ENCODE assay signal across 8 cellular contexts in the genomic region with DNA sequence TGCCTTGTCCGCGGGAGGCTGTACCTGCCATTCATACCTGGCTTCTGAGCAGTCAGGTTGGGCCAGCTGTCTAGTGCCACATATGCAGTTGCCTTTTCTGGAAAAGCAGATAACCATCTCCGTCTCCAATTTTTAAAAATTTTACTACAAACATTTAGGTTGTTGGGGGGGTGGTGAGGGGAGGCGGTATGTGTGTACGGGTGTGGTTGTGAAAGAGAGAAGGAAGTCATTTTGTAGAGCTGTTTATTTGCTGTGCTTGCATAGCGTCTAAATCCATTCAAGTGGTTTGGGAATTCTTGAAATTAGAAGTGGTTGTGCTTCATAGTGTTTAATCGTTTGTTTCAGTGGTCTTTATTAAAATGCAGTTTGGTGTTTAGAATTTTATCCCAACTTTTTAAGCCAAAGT. TPM values are rescaled to one million over a fixed set of nuclear protein-coding genes. Genes with fewer than 3 reads are reported as not detected.
DNase-seq lines count a peak whose midpoint lies in the region; ATAC-seq and TF ChIP-seq lines count a peak whose summit lies in the region.

No MANE protein-coding gene starts in this region.

- no peak for TF ChIP-seq CTCF in OCI-LY3 (IDR thresholded peaks at IDR 0.05; ENCODE audit: low read depth, low read length)
- no peak for TF ChIP-seq CTCF in GM13976 (IDR thresholded peaks at IDR 0.05; ENCODE audit: borderline replicate concordance, control extremely low read depth, extremely low read depth, insufficient read depth, missing control alignments)

- H3K27me3 Mint-ChIP-seq in effector memory CD8-positive, alpha-beta T cell: peaks cover 69 to 86% of the 10 kb centered on the region in 2 donors
- peaks cover 58 to 81% (median 75%) of the 10 kb centered on the region in 5 donors for H3K27me3 Mint-ChIP-seq in naive thymus-derived CD4-positive, alpha-beta T cell

- H2AFZ ChIP-seq in OCI-LY3 (ENCODE audit: low read depth, low read length): 0 out of 2 replicates have a peak overlapping the region, but pooled peaks have one; percentile 46

- peaks cover 12% of the 10 kb centered on the region for H4K20me1 ChIP-seq in OCI-LY3 (ENCODE audit: insufficient read depth, low read length)

- peaks cover 63% of the 10 kb centered on the region for H3K79me2 ChIP-seq in OCI-LY3 (ENCODE audit: low read length)

- H3K4me1 ChIP-seq in OCI-LY3 (ENCODE audit: low read length): peaks cover 15% of the 10 kb centered on the region
- H3K4me1 ChIP-seq in naive thymus-derived CD4-positive, alpha-beta T cell (ENCODE audit: control insufficient read depth in 2 of 2, insufficient read depth in 2 of 2, low read length in 2 of 2): no peaks in the 10 kb centered on the region

- no peaks in the 10 kb centered on the region for H3K27me3 ChIP-seq in OCI-LY3 (ENCODE audit: low read depth, low read length)
- H3K27me3 ChIP-seq in naive thymus-derived CD4-positive, alpha-beta T cell (ENCODE audit: control insufficient read depth in 2 of 2, insufficient read depth in 2 of 2, low read length in 2 of 2): peaks cover 7 to 24% of the 10 kb centered on the region in 2 donors

- peak overlapping the region; percentile 71 to 73 for H3K4me3 Mint-ChIP-seq in effector memory CD8-positive, alpha-beta T cell
- peak overlapping the region; percentile 82 to 90 (median 84) for H3K4me3 Mint-ChIP-seq in naive thymus-derived CD4-positive, alpha-beta T cell

- H3K27ac ChIP-seq in OCI-LY3 (ENCODE audit: low read length): peak overlapping the region; percentile 81
- no peak overlapping the region for H3K27ac ChIP-seq in naive thymus-derived CD4-positive, alpha-beta T cell (ENCODE audit: low read depth, low read length)

- in situ Hi-C loops in GM13976 (cut with MboI; ENCODE audit: low sequenced_read_pairs, unreplicated experiment): no loop called here

- peak overlapping the region; percentile 92 for H3K9ac ChIP-seq in OCI-LY3 (ENCODE audit: low read length)

- H3K36me3 Mint-ChIP-seq in effector memory CD8-positive, alpha-beta T cell (ENCODE audit: insufficient read depth): no peaks in the 10 kb centered on the region
- H3K36me3 Mint-ChIP-seq in naive thymus-derived CD4-positive, alpha-beta T cell: no peaks in the 10 kb centered on the region

- intact Hi-C loops in naive thymus-derived CD4-positive, alpha-beta T cell (cut with micrococcal nuclease): loop anchor here in 1 of 2 donors (5.0 kb wide), 2 partner anchors 42 to 143 kb away; partner anchors contain the start of genes HELLS and NOC3L

- H3K36me3 ChIP-seq in OCI-LY3 (replicated peaks; ENCODE audit: low read depth, low read length): no peaks in the 10 kb centered on the region
- no peaks in the 10 kb centered on the region for H3K36me3 ChIP-seq in naive thymus-derived CD4-positive, alpha-beta T cell (ENCODE audit: control insufficient read depth in 2 of 3, insufficient read depth in 3 of 3, low read length in 3 of 3)

- H3K4me1 Mint-ChIP-seq in effector memory CD8-positive, alpha-beta T cell (ENCODE audit: low read depth in 2 of 2): peaks cover 4 to 5% of the 10 kb centered on the region in 2 donors
- H3K4me1 Mint-ChIP-seq in naive thymus-derived CD4-positive, alpha-beta T cell: peaks cover 0 to 12% (median 9%) of the 10 kb centered on the region in 7 donors

- no peaks in the 10 kb centered on the region for H3K9me3 ChIP-seq in OCI-LY3 (ENCODE audit: insufficient read depth, low read length)
- no peaks in the 10 kb centered on the region for H3K9me3 ChIP-seq in naive thymus-derived CD4-positive, alpha-beta T cell (ENCODE audit: control insufficient read depth in 2 of 3, low read length in 3 of 3)

- ATAC-seq in GM19395 (IDR thresholded peaks at IDR 0.05; ENCODE audit: unreplicated experiment) (peak; percentile 11), GM18520 (IDR thresholded peaks at IDR 0.05; ENCODE audit: unreplicated experiment) (no peak)
- ATAC-seq in effector memory CD8-positive, alpha-beta T cell (replicated peaks): peak; percentile 23
- peak; percentile 50 for ATAC-seq in naive thymus-derived CD4-positive, alpha-beta T cell

- H3K4me2 ChIP-seq in OCI-LY3 (ENCODE audit: low read length): peak overlapping the region; percentile 88

- POLR2A ChIA-PET in naive thymus-derived CD4-positive, alpha-beta T cell (lab: Charles Lee): no interaction called here

- peak overlapping the region; percentile 99 for H3K4me3 ChIP-seq in OCI-LY3 (ENCODE audit: low read length)
- H3K4me3 ChIP-seq in naive thymus-derived CD4-positive, alpha-beta T cell (ENCODE audit: low read length): peak overlapping the region; percentile 43

- DNase-seq in AG20443 (ENCODE audit: low spot score) (peak; percentile 41), COR-L47 (lab: John Stamatoyannopoulos, UW) (no peak), GM13976 (ENCODE audit: low spot score) (no peak)
- no peak for DNase-seq in effector memory CD8-positive, alpha-beta T cell
- DNase-seq in naive thymus-derived CD4-positive, alpha-beta T cell: peak in 1 of 9 donors; percentile 2

- no peak overlapping the region for H3K27ac Mint-ChIP-seq in effector memory CD8-positive, alpha-beta T cell
- peak overlapping the region in 1 of 9 donors; percentile 19 for H3K27ac Mint-ChIP-seq in naive thymus-derived CD4-positive, alpha-beta T cell

- CTCF ChIA-PET in naive thymus-derived CD4-positive, alpha-beta T cell (lab: Charles Lee): no interaction called here

- H3K9me3 Mint-ChIP-seq in effector memory CD8-positive, alpha-beta T cell: no peaks in the 10 kb centered on the region
- peaks cover 0 to 11% (median 0%) of the 10 kb centered on the region in 11 donors for H3K9me3 Mint-ChIP-seq in naive thymus-derived CD4-positive, alpha-beta T cell

RNA-seq across cellular contexts. Expression of gene TBC1D12, which starts 1.5 kb away (rescaled TPM):
- total RNA-seq in naive thymus-derived CD4-positive, alpha-beta T cell: 1 to 10 TPM in 1 of 5 experiments, under 1 TPM in 4; 0.22 to 3.6 (median 0.60) TPM
- not detected for polyA plus RNA-seq in naive thymus-derived CD4-positive, alpha-beta T cell

RNA-seq across cellular contexts. Expression of gene NOC3L, which starts 41.1 kb away (rescaled TPM):
- 10 to 100 TPM in 4 of 5 experiments, 1 to 10 TPM in 1; 8.6 to 28.8 (median 24.8) TPM for total RNA-seq in naive thymus-derived CD4-positive, alpha-beta T cell
- 10 to 100 TPM in 1 of 2 donors, 1 to 10 TPM in 1; 8.0 to 10.1 TPM for polyA plus RNA-seq in naive thymus-derived CD4-positive, alpha-beta T cell
